5 cellular contexts compared by ENCODE assay signal in genomic region chr1:218531936-218532335, GRCh38.
"Had no signal": no experiment of that assay in that cellular context is flagged by ENCODE, and none has a peak within 500 bp of the region (broad histone marks: within the 10 kb centered on the region; RNA-seq: fewer than 3 reads in every experiment).

No MANE protein-coding gene starts in this region.

- H3K4me2 ChIP-seq: GM23338 had no signal

- H3K9me3 Mint-ChIP-seq: GM23338, H9, IgD-negative memory B cell had no signal

- H3K4me3 Mint-ChIP-seq: GM23338, H9, IgD-negative memory B cell had no signal

- H3K4me3 ChIP-seq: GM23338 had no signal

- ATAC-seq: GM23338 had no signal

- H2AFZ ChIP-seq: GM23338 had no signal

- H3K27ac Mint-ChIP-seq: GM23338, H9, IgD-negative memory B cell had no signal

- H3K36me3 Mint-ChIP-seq: IgD-negative memory B cell had no signal

- H3K27ac ChIP-seq: HL-60 had no signal

- H3K4me1 Mint-ChIP-seq: IgD-negative memory B cell had no signal

- DNase-seq: H9, HCEC 1CT had no signal
